ENCODE assay signal across 8 cellular contexts in the genomic region with DNA sequence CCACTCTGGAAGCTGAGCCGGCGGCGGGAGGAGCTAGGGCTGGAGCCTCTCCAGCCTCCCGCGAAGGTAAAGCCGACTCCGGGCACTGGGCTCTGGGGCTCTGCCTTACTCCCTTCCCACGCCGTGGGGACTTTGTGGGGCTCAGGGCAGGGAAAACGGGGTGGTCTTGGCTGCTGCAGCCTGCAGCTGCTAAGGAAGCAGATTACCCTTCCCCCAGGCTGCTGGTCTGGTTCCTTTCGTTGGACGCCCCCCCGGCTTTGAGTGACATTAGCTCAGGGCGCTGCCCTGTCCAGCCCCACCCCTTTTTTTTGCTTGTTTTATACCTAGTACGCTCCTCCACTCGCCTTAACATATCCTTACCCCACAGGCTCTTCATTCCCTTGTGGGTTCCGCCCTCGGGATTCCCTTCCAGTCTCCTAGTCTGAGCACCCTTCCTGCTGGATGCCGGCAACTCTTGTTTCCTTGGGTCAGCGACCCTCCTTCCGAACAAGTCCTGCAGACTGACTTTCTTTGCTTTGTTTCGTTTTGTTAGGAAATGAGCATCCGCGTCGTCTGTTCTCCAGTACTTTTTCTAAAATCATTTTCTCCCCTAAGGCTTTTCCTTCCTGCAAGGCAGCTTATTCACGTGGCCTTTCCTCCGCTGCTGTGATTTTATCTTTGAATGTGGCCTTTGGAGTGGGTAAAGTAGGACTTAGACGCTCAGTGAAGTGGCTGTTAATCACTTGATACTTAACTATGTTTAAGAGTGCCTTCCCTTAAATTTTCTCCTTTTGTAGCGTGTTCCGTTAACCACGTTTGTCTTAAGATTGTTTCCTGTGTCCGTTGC. TPM values are rescaled to one million over a fixed set of nuclear protein-coding genes. Genes with fewer than 3 reads are reported as not detected.
DNase-seq lines count a peak whose midpoint lies in the region; ATAC-seq and TF ChIP-seq lines count a peak whose summit lies in the region.

No MANE protein-coding gene starts in this region.

- no peak for TF ChIP-seq POLR2A in uterus (IDR thresholded peaks at IDR 0.05)

- peaks cover 0 to 6% of the 10 kb centered on the region in 2 donors for H3K4me1 ChIP-seq in uterus

- peak overlapping the region; percentile 73 to 98 for H3K4me3 ChIP-seq in uterus

- H3K4me1 Mint-ChIP-seq in activated T-helper 2 cell treated with anti-CD3 and anti-CD28 coated beads, Interferon-gamma antibody, Interleukin-2, Interleukin-4, amounts not matched to agents 10 μg/mL and 5 μg/mL and 100 μg/mL, durations not matched to agents 14 hours and 24 hours and 36 hours (ENCODE audit: low read depth), result peaks cover 39% of the 10 kb centered on the region

- no peaks in the 10 kb centered on the region for H3K27me3 Mint-ChIP-seq in activated T-helper 2 cell treated with anti-CD3 and anti-CD28 coated beads, Interferon-gamma antibody, Interleukin-2, Interleukin-4, amounts not matched to agents 10 μg/mL and 5 μg/mL and 100 μg/mL, durations not matched to agents 14 hours and 24 hours and 36 hours (ENCODE audit: low read depth)

- H3K36me3 Mint-ChIP-seq in activated T-helper 2 cell treated with anti-CD3 and anti-CD28 coated beads, Interferon-gamma antibody, Interleukin-2, Interleukin-4, amounts not matched to agents 10 μg/mL and 5 μg/mL and 100 μg/mL, durations not matched to agents 14 hours and 24 hours and 36 hours (ENCODE audit: low read depth), result peaks cover 15% of the 10 kb centered on the region

- intact Hi-C loops in activated T-helper 2 cell treated with anti-CD3 and anti-CD28 coated beads, Interferon-gamma antibody, Interleukin-2, Interleukin-4, amounts not matched to agents 10 μg/mL and 5 μg/mL and 100 μg/mL, durations not matched to agents 14 hours and 24 hours and 36 hours (cut with micrococcal nuclease), result loop anchor here (1.0 to 10.0 kb wide), 7 partner anchors 15 to 1387 kb away; a partner anchor contains a TSS
- intact Hi-C loops in uterus (cut with DNase I; ENCODE audit: low total_unique reads), result no loop called here

- no peaks in the 10 kb centered on the region for H3K36me3 ChIP-seq in uterus

- DNase-seq in DMS 273 (lab: John Stamatoyannopoulos, UW; ENCODE audit: unreplicated experiment), result peak; percentile 86
- DNase-seq in NCI-H82 treated with DMSO at 0.1 percent for 48 hours (lab: John Stamatoyannopoulos, UW; ENCODE audit: unreplicated experiment), result peak; percentile 58
- peak; percentile 53 for DNase-seq in activated T-helper 2 cell treated with anti-CD3 and anti-CD28 coated beads, Interferon-gamma antibody, Interleukin-2, Interleukin-4, amounts not matched to agents 10 μg/mL and 5 μg/mL and 100 μg/mL, durations not matched to agents 14 hours and 24 hours and 36 hours (ENCODE audit: low spot score)
- peak; percentile 43 for DNase-seq in germinal center (ENCODE audit: low spot score)
- DNase-seq in occipital lobe (lab: John Stamatoyannopoulos, UW), result peak; percentile 48
- DNase-seq in uterus, result peak in 1 of 2 donors; percentile 43

- TF ChIP-seq CTCF in uterus (IDR thresholded peaks at IDR 0.05), result no peak

- H3K27ac ChIP-seq in uterus, result peak overlapping the region; percentile 88 to 91

- no peaks in the 10 kb centered on the region for H3K9me3 ChIP-seq in uterus

- peak; percentile 50 for ATAC-seq in GM19438 (IDR thresholded peaks at IDR 0.05; ENCODE audit: low read depth, unreplicated experiment)
- peak; percentile 40 for ATAC-seq in HG03520 (IDR thresholded peaks at IDR 0.05; ENCODE audit: unreplicated experiment)

- H3K4me3 Mint-ChIP-seq in activated T-helper 2 cell treated with anti-CD3 and anti-CD28 coated beads, Interferon-gamma antibody, Interleukin-2, Interleukin-4, amounts not matched to agents 10 μg/mL and 5 μg/mL and 100 μg/mL, durations not matched to agents 14 hours and 24 hours and 36 hours (ENCODE audit: low read depth), result peak overlapping the region; percentile 99

- H3K27me3 ChIP-seq in uterus, result no peaks in the 10 kb centered on the region

- H3K9me3 Mint-ChIP-seq in activated T-helper 2 cell treated with anti-CD3 and anti-CD28 coated beads, Interferon-gamma antibody, Interleukin-2, Interleukin-4, amounts not matched to agents 10 μg/mL and 5 μg/mL and 100 μg/mL, durations not matched to agents 14 hours and 24 hours and 36 hours, result no peaks in the 10 kb centered on the region

- peak overlapping the region; percentile 92 for H3K27ac Mint-ChIP-seq in activated T-helper 2 cell treated with anti-CD3 and anti-CD28 coated beads, Interferon-gamma antibody, Interleukin-2, Interleukin-4, amounts not matched to agents 10 μg/mL and 5 μg/mL and 100 μg/mL, durations not matched to agents 14 hours and 24 hours and 36 hours

RNA-seq across cellular contexts. Expression of a gene that starts 0.6 kb away (rescaled TPM):
- total RNA-seq in activated T-helper 2 cell treated with anti-CD3 and anti-CD28 coated beads, Interferon-gamma antibody, Interleukin-2, Interleukin-4, amounts not matched to agents 10 μg/mL and 5 μg/mL and 100 μg/mL, durations not matched to agents 14 hours and 24 hours and 36 hours, result 32.8 and 36.1 TPM in 2 replicates
- total RNA-seq in occipital lobe (80.2 TPM), uterus (10 to 100 TPM; 21.2 to 86.9 (median 54.6) TPM)
